Comparison of ENCODE assay signal across 20 cellular contexts in the genomic region with DNA sequence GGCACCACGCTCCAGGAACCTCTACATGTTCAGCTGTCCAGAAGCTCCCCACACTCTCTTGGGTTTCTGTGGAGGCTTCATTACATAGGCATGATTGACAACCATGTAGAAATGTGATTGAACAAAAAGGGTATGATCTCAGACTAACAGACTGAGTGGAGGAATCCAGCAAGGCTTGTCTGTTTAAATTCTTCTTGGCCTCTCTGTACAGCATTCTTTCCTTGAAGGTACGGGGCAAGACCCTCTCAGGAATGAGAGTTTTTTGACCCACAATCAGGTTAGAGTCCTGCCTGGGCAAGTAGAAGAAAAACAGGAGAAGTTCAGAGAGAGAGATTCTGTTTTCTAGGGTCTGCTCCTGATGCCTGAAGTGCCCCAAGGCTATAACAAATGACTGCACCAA.
"Had no signal": no experiment of that assay in that cellular context is flagged by ENCODE, and none has a peak within 500 bp of the region (broad histone marks: within the 10 kb centered on the region; RNA-seq: fewer than 3 reads in every experiment).

No MANE protein-coding gene starts in this region.

- H3K9me3 ChIP-seq: SK-N-SH had no signal

- H3K4me3 Mint-ChIP-seq: T-cell had no signal

- H3K27ac ChIP-seq: HL-60, RWPE1 had no signal

- H3K9me3 Mint-ChIP-seq: T-cell had no signal

- H3K4me2 ChIP-seq: SK-N-SH had no signal

- H3K9me2 ChIP-seq: SK-N-SH had no signal

- H3K9ac ChIP-seq: SK-N-SH had no signal

- H3K4me1 Mint-ChIP-seq: T-cell had no signal

- DNase-seq: KBM-7, MM.1S, NCI-H1092 treated with DMSO at 0.1 percent for 48 hours, NCI-H1436, NCI-H187, NCI-H2029, NCI-H2081 treated with DMSO at 0.1 percent for 48 hours, NCI-H2171, NCI-H226, NCI-H446, NCI-H510A, NCI-H524 treated with DMSO at 0.1 percent for 48 hours, NCI-H69, NCI-H774, SHP77, SK-N-SH, SW 1271, T-cell had no signal

- H3K36me3 Mint-ChIP-seq: T-cell had no signal

- ATAC-seq: T-cell had no signal

- H3K27ac Mint-ChIP-seq: T-cell had no signal
